Comparison of ENCODE assay signal across 8 cellular contexts in the genomic region with DNA sequence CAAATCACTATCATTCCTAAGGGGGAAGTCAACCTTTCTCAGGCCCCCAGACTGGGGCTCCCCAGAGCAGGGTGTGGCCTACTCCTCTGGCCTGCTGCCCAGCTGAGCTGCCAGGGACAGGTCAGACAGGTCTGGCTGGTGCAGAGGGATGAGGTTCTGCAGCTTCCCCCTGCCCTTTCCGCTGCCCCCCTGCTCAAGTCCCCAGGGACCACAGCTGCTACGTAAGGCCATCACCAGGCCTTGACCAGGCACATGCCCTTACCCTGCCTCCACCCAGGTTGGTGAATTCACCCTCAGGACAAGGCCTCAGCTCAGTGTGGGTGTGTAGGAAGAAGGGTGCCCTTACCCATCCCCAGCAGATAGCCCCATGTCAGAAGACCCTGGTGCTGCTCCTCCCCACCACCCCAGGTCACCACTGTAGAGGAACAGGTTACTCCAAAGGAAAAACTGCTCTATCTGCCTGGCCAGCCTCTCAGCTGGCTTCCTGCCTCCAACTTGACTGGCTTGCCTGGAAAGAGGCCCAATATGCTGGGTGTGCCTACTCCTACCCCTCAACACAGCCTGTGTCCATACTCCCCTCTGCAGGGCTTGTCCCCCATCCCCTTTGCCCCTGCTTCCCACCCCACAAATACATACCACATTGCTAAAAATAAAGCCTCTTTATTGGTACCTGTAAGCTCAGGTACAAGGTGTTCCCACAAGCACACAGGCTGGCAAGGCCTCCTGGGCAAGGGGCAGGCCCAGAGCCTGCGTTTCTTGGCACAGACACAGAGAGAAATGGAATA. TPM values are rescaled to one million over a fixed set of nuclear protein-coding genes. Genes with fewer than 3 reads are reported as not detected.
DNase-seq lines count a peak whose midpoint lies in the region; ATAC-seq and TF ChIP-seq lines count a peak whose summit lies in the region.

No MANE protein-coding gene starts in this region.

- H3K36me3 Mint-ChIP-seq in CD4-positive, CD25-positive, alpha-beta regulatory T cell = peaks cover 34% of the 10 kb centered on the region
- peaks cover 100% of the 10 kb centered on the region for H3K36me3 Mint-ChIP-seq in effector memory CD8-positive, alpha-beta T cell (ENCODE audit: insufficient read depth)
- peaks cover 41% of the 10 kb centered on the region for H3K36me3 Mint-ChIP-seq in nephron (ENCODE audit: low read depth)

- H3K36me3 ChIP-seq in CD4-positive, CD25-positive, alpha-beta regulatory T cell (ENCODE audit: control insufficient read depth, insufficient read depth, low read length) = peaks cover 53% of the 10 kb centered on the region

- peak overlapping the region in 3 of 4 donors; percentile 17 to 50 (median 22) for H3K4me3 Mint-ChIP-seq in CD4-positive, CD25-positive, alpha-beta regulatory T cell
- peak overlapping the region in 1 of 2 donors; percentile 52 for H3K4me3 Mint-ChIP-seq in effector memory CD8-positive, alpha-beta T cell
- peak overlapping the region in 1 of 3 experiments; percentile 5 for H3K4me3 Mint-ChIP-seq in nephron

- no peaks in the 10 kb centered on the region for H3K9me3 ChIP-seq in CD4-positive, CD25-positive, alpha-beta regulatory T cell (ENCODE audit: control insufficient read depth in 2 of 2, low read length in 2 of 2)

- no peaks in the 10 kb centered on the region for H3K9me3 Mint-ChIP-seq in CD4-positive, CD25-positive, alpha-beta regulatory T cell
- H3K9me3 Mint-ChIP-seq in effector memory CD8-positive, alpha-beta T cell = no peaks in the 10 kb centered on the region
- no peaks in the 10 kb centered on the region for H3K9me3 Mint-ChIP-seq in nephron

- no peak for TF ChIP-seq CTCF in nephron (IDR thresholded peaks at IDR 0.05; ENCODE audit: unreplicated experiment in 3 of 3)

- peaks cover 12% of the 10 kb centered on the region for H3K4me1 ChIP-seq in CD4-positive, CD25-positive, alpha-beta regulatory T cell (ENCODE audit: control insufficient read depth, insufficient read depth, low read length, poor library complexity, severe bottlenecking)

- H3K27me3 ChIP-seq in CD4-positive, CD25-positive, alpha-beta regulatory T cell (ENCODE audit: control insufficient read depth, insufficient read depth, low read length) = no peaks in the 10 kb centered on the region

- no peak overlapping the region for H3K27ac ChIP-seq in CD4-positive, CD25-positive, alpha-beta regulatory T cell (ENCODE audit: insufficient read depth, low read length, poor library complexity, severe bottlenecking)

- peaks cover 6 to 35% (median 20%) of the 10 kb centered on the region in 4 donors for H3K4me1 Mint-ChIP-seq in CD4-positive, CD25-positive, alpha-beta regulatory T cell
- H3K4me1 Mint-ChIP-seq in effector memory CD8-positive, alpha-beta T cell (ENCODE audit: low read depth in 2 of 2) = peaks cover 6 to 20% of the 10 kb centered on the region in 2 donors
- peaks cover 54% of the 10 kb centered on the region for H3K4me1 Mint-ChIP-seq in nephron

- H3K27me3 Mint-ChIP-seq in CD4-positive, CD25-positive, alpha-beta regulatory T cell = peaks cover 7% of the 10 kb centered on the region
- no peaks in the 10 kb centered on the region for H3K27me3 Mint-ChIP-seq in effector memory CD8-positive, alpha-beta T cell
- peaks cover 4% of the 10 kb centered on the region for H3K27me3 Mint-ChIP-seq in nephron (ENCODE audit: low read depth)

- no peak overlapping the region for H3K4me3 ChIP-seq in CD4-positive, CD25-positive, alpha-beta regulatory T cell (ENCODE audit: low read depth, low read length)

- ATAC-seq in CD4-positive, CD25-positive, alpha-beta regulatory T cell (ENCODE audit: low read depth in 2 of 2) = no peak
- ATAC-seq in effector memory CD8-positive, alpha-beta T cell (replicated peaks) = peak; percentile 5
- ATAC-seq in HG03521 (IDR thresholded peaks at IDR 0.05; ENCODE audit: unreplicated experiment) (no peak), GM21576 (IDR thresholded peaks at IDR 0.05; ENCODE audit: unreplicated experiment) (no peak)

- DNase-seq in CD4-positive, CD25-positive, alpha-beta regulatory T cell = no peak
- DNase-seq in NCI-H2029 (lab: John Stamatoyannopoulos, UW) (peak; percentile 74), NCI-H1436 treated with DMSO at 0.1 percent for 48 hours (lab: John Stamatoyannopoulos, UW) (no peak), NCI-H2081 treated with DMSO at 0.1 percent for 48 hours (lab: John Stamatoyannopoulos, UW) (no peak)
- DNase-seq in effector memory CD8-positive, alpha-beta T cell = peak in 1 of 3 experiments; percentile 13

- H3K27ac Mint-ChIP-seq in CD4-positive, CD25-positive, alpha-beta regulatory T cell = peak overlapping the region in 2 of 3 donors; percentile 71 to 80
- H3K27ac Mint-ChIP-seq in effector memory CD8-positive, alpha-beta T cell = peak overlapping the region; percentile 71 to 91
- H3K27ac Mint-ChIP-seq in nephron = peak overlapping the region in 2 of 3 experiments; percentile 76 to 79

RNA-seq across cellular contexts. Expression of a gene that starts 12.0 kb away (rescaled TPM):
- total RNA-seq in CD4-positive, CD25-positive, alpha-beta regulatory T cell = 300 TPM
- polyA plus RNA-seq in CD4-positive, CD25-positive, alpha-beta regulatory T cell = 10 to 100 TPM; 12.5 to 24.1 (median 14.7) TPM

RNA-seq across cellular contexts. Expression of a gene that starts 33.9 kb away (rescaled TPM):
- total RNA-seq in CD4-positive, CD25-positive, alpha-beta regulatory T cell = 4.1 TPM
- polyA plus RNA-seq in CD4-positive, CD25-positive, alpha-beta regulatory T cell = 1 to 10 TPM in 2 of 4 donors, under 1 TPM in 2; 0.41 to 2.7 (median 1.0) TPM

RNA-seq across cellular contexts. Expression of a gene that starts 34.0 kb away (rescaled TPM):
- total RNA-seq in CD4-positive, CD25-positive, alpha-beta regulatory T cell = 34.0 TPM
- polyA plus RNA-seq in CD4-positive, CD25-positive, alpha-beta regulatory T cell = 10 to 100 TPM; 18.5 to 29.7 (median 20.5) TPM

RNA-seq across cellular contexts. Expression of a gene that starts 51.0 kb away (rescaled TPM):
- not detected for total RNA-seq in CD4-positive, CD25-positive, alpha-beta regulatory T cell
- polyA plus RNA-seq in CD4-positive, CD25-positive, alpha-beta regulatory T cell = not detected
